8 cellular contexts compared by ENCODE assay signal in genomic region chr3:131174752-131175151, GRCh38.
A peak's percentile ranks its signal among the peaks of the same experiment; 100 is the strongest.
DNase-seq lines count a peak whose midpoint lies in the region; ATAC-seq and TF ChIP-seq lines count a peak whose summit lies in the region.

No MANE protein-coding gene starts in this region.

- 47 to 97% (median 91%) methylated on average over 1 of the region's 1 CpG for WGBS in heart left ventricle, 4 donors

- no peaks in the 10 kb centered on the region for H3K4me1 ChIP-seq in heart left ventricle

- intact Hi-C loops in head of caudate nucleus (cut with DNase I) = no loop called here
- intact Hi-C loops in heart left ventricle (cut with DNase I) = no loop called here

- H3K4me3 ChIP-seq in GM06990 (replicated peaks; ENCODE audit: low read depth, low read length) = no peak overlapping the region
- no peak overlapping the region for H3K4me3 ChIP-seq in heart left ventricle

- no peak for TF ChIP-seq POLR2A in heart left ventricle (IDR thresholded peaks at IDR 0.05)

- ATAC-seq in GM19468 (IDR thresholded peaks at IDR 0.05; ENCODE audit: extremely low read depth, unreplicated experiment) (peak; percentile 80), HG03565 (IDR thresholded peaks at IDR 0.05; ENCODE audit: unreplicated experiment) (peak; percentile 96), heart left ventricle (no peak)

- peaks cover 0 to 4% (median 0%) of the 10 kb centered on the region in 12 donors for H3K9me3 ChIP-seq in heart left ventricle

- H3K27me3 ChIP-seq in GM06990 (replicated peaks; ENCODE audit: control insufficient read depth, insufficient read depth, low read length) = no peaks in the 10 kb centered on the region
- H3K27me3 ChIP-seq in heart left ventricle = no peaks in the 10 kb centered on the region

- TF ChIP-seq CTCF in GM06990 (IDR thresholded peaks at IDR 0.05; ENCODE audit: insufficient read depth, low read length, poor library complexity, severe bottlenecking) = no peak
- TF ChIP-seq CTCF in heart left ventricle (IDR thresholded peaks at IDR 0.05) = no peak

- no peaks in the 10 kb centered on the region for H3K36me3 ChIP-seq in GM06990 (ENCODE audit: control insufficient read depth, insufficient read depth, low read length)
- H3K36me3 ChIP-seq in heart left ventricle = no peaks in the 10 kb centered on the region

- DNase-seq in GM06990 (ENCODE audit: extremely low read depth, insufficient read length) (peak; percentile 10), head of caudate nucleus (no peak), heart left ventricle (no peak), COLO668 (lab: John Stamatoyannopoulos, UW; ENCODE audit: unreplicated experiment) (no peak), NCI-H2171 treated with DMSO at 0.1 percent for 48 hours (lab: John Stamatoyannopoulos, UW) (no peak)
- DNase-seq in central memory CD4-positive, alpha-beta T cell = peak; percentile 1

- no peak overlapping the region for H3K27ac ChIP-seq in heart left ventricle

Comparison
In these comparisons a context has a peak if more than half of its experiments do, and no peak if none do; other contexts are left out.
1. DNase-seq: peak in GM06990 (single experiment) and central memory CD4-positive, alpha-beta T cell (single experiment); none in head of caudate nucleus (0 of 42), heart left ventricle (0 of 5), COLO668 (single experiment) and NCI-H2171 treated with DMSO at 0.1 percent for 48 hours (single experiment).
2. ATAC-seq: peak in GM19468 (single experiment) and HG03565 (single experiment); none in heart left ventricle (0 of 4).